1 cellular context compared by ENCODE assay signal in genomic region chr18:46591821-46592391, GRCh38.
TF ChIP-seq lines count a peak whose summit lies in the region.

No MANE protein-coding gene starts in this region.

TF ChIP-seq in K562, 482 proteins besides CTCF, POLR2A, EP300 and RAD21 (continued from another document):
- TF ChIP-seq, protein P1, sequence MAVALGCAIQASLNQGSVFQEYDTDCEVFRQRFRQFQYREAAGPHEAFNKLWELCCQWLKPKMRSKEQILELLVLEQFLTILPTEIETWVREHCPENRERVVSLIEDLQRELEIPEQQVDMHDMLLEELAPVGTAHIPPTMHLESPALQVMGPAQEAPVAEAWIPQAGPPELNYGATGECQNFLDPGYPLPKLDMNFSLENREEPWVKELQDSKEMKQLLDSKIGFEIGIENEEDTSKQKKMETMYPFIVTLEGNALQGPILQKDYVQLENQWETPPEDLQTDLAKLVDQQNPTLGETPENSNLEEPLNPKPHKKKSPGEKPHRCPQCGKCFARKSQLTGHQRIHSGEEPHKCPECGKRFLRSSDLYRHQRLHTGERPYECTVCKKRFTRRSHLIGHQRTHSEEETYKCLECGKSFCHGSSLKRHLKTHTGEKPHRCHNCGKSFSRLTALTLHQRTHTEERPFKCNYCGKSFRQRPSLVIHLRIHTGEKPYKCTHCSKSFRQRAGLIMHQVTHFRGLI (CRISPR knock-in tag; IDR thresholded peaks at IDR 0.05) = no peak
- 0 out of 4 replicates have a peak, but pooled peaks of 1 of the 2 experiments have one; percentile 40 for TF ChIP-seq NRF1 (conservative IDR thresholded peaks at IDR 0.05 in 1 of 2, IDR thresholded peaks at IDR 0.05 in 1 of 2)
- TF ChIP-seq ZNF561 (CRISPR knock-in tag; conservative IDR thresholded peaks at IDR 0.05) = no peak
- TF ChIP-seq SMC3 (conservative IDR thresholded peaks at IDR 0.05; ENCODE audit: insufficient read depth, low read depth, low read length) = no peak
- TF ChIP-seq ERF (CRISPR knock-in tag; IDR thresholded peaks at IDR 0.05) = no peak
- TF ChIP-seq, protein P2, sequence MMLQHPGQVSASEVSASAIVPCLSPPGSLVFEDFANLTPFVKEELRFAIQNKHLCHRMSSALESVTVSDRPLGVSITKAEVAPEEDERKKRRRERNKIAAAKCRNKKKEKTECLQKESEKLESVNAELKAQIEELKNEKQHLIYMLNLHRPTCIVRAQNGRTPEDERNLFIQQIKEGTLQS (IDR thresholded peaks at IDR 0.05) = no peak
- TF ChIP-seq, protein P2 (CRISPR knock-in tag; conservative IDR thresholded peaks at IDR 0.05) = no peak
- TF ChIP-seq DEAF1 (CRISPR knock-in tag; IDR thresholded peaks at IDR 0.05) = no peak
- no peak for TF ChIP-seq SRSF9 (IDR thresholded peaks at IDR 0.05; ENCODE audit: borderline replicate concordance, low read depth, low read length)
- TF ChIP-seq CBFA2T2 (conservative IDR thresholded peaks at IDR 0.05) = no peak
- TF ChIP-seq ETV1 (tag; conservative IDR thresholded peaks at IDR 0.05; ENCODE audit: low read depth) = no peak
- no peak for TF ChIP-seq ZNF431 (CRISPR knock-in tag; IDR thresholded peaks at IDR 0.05)
- TF ChIP-seq MCM7 (IDR thresholded peaks at IDR 0.05) = no peak
- TF ChIP-seq IFI16 (CRISPR knock-in tag; IDR thresholded peaks at IDR 0.05) = no peak
- TF ChIP-seq HDAC3 (IDR thresholded peaks at IDR 0.05; ENCODE audit: borderline replicate concordance, partially characterized antibody) = no peak
- TF ChIP-seq, protein P3, sequence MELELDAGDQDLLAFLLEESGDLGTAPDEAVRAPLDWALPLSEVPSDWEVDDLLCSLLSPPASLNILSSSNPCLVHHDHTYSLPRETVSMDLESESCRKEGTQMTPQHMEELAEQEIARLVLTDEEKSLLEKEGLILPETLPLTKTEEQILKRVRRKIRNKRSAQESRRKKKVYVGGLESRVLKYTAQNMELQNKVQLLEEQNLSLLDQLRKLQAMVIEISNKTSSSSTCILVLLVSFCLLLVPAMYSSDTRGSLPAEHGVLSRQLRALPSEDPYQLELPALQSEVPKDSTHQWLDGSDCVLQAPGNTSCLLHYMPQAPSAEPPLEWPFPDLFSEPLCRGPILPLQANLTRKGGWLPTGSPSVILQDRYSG (tag; conservative IDR thresholded peaks at IDR 0.05; ENCODE audit: low read depth) = no peak
- TF ChIP-seq, protein P4, sequence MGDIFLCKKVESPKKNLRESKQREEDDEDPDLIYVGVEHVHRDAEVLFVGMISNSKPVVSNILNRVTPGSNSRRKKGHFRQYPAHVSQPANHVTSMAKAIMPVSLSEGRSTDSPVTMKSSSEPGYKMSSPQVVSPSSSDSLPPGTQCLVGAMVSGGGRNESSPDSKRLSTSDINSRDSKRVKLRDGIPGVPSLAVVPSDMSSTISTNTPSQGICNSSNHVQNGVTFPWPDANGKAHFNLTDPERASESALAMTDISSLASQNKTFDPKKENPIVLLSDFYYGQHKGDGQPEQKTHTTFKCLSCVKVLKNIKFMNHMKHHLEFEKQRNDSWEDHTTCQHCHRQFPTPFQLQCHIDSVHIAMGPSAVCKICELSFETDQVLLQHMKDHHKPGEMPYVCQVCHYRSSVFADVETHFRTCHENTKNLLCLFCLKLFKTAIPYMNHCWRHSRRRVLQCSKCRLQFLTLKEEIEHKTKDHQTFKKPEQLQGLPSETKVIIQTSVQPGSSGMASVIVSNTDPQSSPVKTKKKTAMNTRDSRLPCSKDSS (IDR thresholded peaks at IDR 0.05; ENCODE audit: low read depth, partially characterized antibody) = no peak
- TF ChIP-seq NFIC (IDR thresholded peaks at IDR 0.05) = peak; percentile 80
TF ChIP-seq in K562: peak in this region for 3.
